Comparison of ENCODE assay signal across 28 cellular contexts in the genomic region with DNA sequence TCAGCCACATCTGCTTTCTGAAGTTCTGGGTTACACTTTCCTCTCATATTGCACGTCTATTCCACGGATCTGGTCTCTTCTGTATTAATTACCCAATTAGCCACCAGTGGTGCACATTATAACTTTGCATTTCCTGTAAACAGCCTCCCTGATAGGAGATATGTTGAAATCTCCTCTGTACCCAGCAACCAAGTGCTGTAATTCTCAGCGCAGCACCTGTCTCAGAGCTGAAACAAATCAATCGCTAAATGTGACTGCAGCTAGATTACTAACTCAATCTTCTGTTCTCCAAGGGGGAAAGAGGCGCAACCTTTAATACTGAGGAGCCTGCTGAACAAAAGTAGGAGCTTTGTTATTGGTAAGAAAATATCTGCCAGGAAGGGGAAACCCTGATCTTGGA.
"Had no signal": no experiment of that assay in that cellular context is flagged by ENCODE, and none has a peak within 500 bp of the region (broad histone marks: within the 10 kb centered on the region; RNA-seq: fewer than 3 reads in every experiment).

No MANE protein-coding gene starts in this region.

- H3K4me1 ChIP-seq: neural progenitor cell, parathyroid adenoma, psoas muscle, right lobe of liver, sigmoid colon, spleen, suprapubic skin, testis, tibial artery, transverse colon, upper lobe of right lung, uterus had no signal

- DNase-seq: natural killer cell; occipital lobe; ovary; posterior cingulate gyrus; psoas muscle; right cardiac atrium; right lobe of liver; sigmoid colon; spleen; stimulated activated CD4-positive, alpha-beta T cell treated with anti-CD3 and anti-CD28 coated beads, Interleukin-12 subunit alpha, Interleukin-12 subunit beta, amount 100 ng/mL, for 4 hours; stimulated activated CD4-positive, alpha-beta T cell treated with anti-CD3 and anti-CD28 coated beads, Interleukin-1b, Interleukin-23, amount 100 ng/mL, for 48 hours; stimulated activated CD4-positive, alpha-beta T cell treated with anti-CD3 and anti-CD28 coated beads, Interleukin-4, amount 100 ng/mL, for 1 hour; stimulated activated CD4-positive, alpha-beta T cell treated with anti-CD3 and anti-CD28 coated beads, Interleukin-4, amount 100 ng/mL, for 4 hours; stimulated activated CD8-positive, alpha-beta memory T cell treated with anti-CD3 and anti-CD28 coated beads, Interleukin-4, amount 100 ng/mL, for 48 hours; stimulated activated naive CD4-positive, alpha-beta T cell; stimulated activated naive CD8-positive, alpha-beta T cell treated with anti-CD3 and anti-CD28 coated beads, Interleukin-15, amount 100 ng/mL, for 72 hours; stimulated activated naive CD8-positive, alpha-beta T cell treated with anti-CD3 and anti-CD28 coated beads, Interleukin-15, Interleukin-2, amounts not matched to agents 100 U/mL and 50 U/mL, for 24 hours; substantia nigra; testis; tibial artery; transverse colon; upper lobe of right lung; uterus had no signal

- H3K27ac ChIP-seq: neural progenitor cell, ovary, parathyroid adenoma, psoas muscle, right lobe of liver, sigmoid colon, spleen, suprapubic skin, testis, tibial artery, transverse colon, upper lobe of right lung, uterus had no signal

- H3K36me3 ChIP-seq: neural progenitor cell, ovary, right lobe of liver, sigmoid colon, spleen, suprapubic skin, tibial artery, transverse colon, upper lobe of right lung, uterus had no signal

- ATAC-seq: natural killer cell; psoas muscle; right cardiac atrium; stimulated activated memory B cell treated with anti-CD40 and anti-IgM and Interleukin-4, amounts not matched to agents 10 μg/mL and 1 μg/mL and 100 μg/mL, for 72 hours; stimulated activated naive CD8-positive, alpha-beta T cell treated with anti-CD3 and anti-CD28 coated beads, Interleukin-15, amount 100 ng/mL, for 72 hours; stimulated activated naive CD8-positive, alpha-beta T cell treated with anti-CD3 and anti-CD28 coated beads, Interleukin-15, Interleukin-2, amounts not matched to agents 100 U/mL and 50 U/mL, for 24 hours; upper lobe of right lung had no signal

- H3K27me3 ChIP-seq: neural progenitor cell, ovary, right lobe of liver, sigmoid colon, spleen, suprapubic skin, testis, tibial artery, transverse colon, upper lobe of right lung, uterus had no signal

- H3K4me3 ChIP-seq: neural progenitor cell, ovary, psoas muscle, right lobe of liver, sigmoid colon, smooth muscle cell, spleen, suprapubic skin, testis, tibial artery, transverse colon, upper lobe of right lung, uterus had no signal

- H3K9me3 ChIP-seq: ovary, psoas muscle, right lobe of liver, sigmoid colon, spleen, suprapubic skin, testis, tibial artery, transverse colon, upper lobe of right lung, uterus had no signal
